ENCODE assay signal across 26 cellular contexts in the genomic region with DNA sequence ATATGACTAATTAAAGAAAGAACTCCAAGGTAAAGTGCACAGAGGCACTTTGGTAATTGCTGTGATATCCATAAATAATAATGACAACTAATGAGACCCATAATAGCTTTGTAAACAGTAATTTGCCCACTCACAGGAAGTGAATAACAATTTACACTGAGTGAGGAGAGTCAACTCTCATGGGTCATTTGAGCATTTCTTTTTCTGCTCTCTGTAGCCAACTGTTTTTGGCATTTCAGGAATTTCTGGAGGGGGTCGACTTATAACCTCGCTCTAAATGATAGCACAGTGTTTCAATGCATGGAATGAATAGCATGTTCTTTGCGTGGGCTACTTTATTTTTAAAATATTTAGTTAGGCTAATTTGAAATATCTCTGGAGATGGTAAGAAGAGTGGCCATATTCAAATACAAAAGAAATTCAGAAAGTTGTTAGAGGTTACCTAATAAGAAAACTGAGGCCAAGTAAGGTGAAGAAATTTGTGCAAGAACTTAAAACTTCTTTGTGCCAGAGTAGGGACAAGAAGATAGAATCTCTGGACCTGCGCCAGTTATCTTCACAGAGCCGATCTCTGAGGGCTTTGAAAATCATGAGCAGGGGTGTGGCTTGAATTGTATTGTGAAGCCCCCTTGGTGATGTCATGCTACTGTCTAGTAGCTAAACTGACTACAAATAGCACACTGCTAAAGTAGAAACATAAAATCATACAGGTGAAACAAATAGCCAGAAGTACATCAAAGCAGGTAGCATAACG.
DNase-seq lines count a peak whose midpoint lies in the region; FAIRE-seq and TF ChIP-seq lines count a peak whose summit lies in the region.
"Had no signal": no experiment of that assay in that cellular context is flagged by ENCODE, and none has a peak within 500 bp of the region (broad histone marks: within the 10 kb centered on the region; RNA-seq: fewer than 3 reads in every experiment).

No MANE protein-coding gene starts in this region.

- intact Hi-C loops in A673 (cut with micrococcal nuclease; ENCODE audit: unreplicated experiment): loop anchor here (5.0 to 10.0 kb wide), 5 partner anchors 272 to 1392 kb away; a partner anchor contains a TSS

- POLR2A ChIA-PET in A673 (lab: Charles Lee; ENCODE audit: low non-redundant PET): no interaction called here

- H3K9me3 ChIP-seq in A673 (ENCODE audit: low read depth, low read length, poor library complexity, severe bottlenecking) (no peaks in the 10 kb centered on the region), Peyer's patch (no peaks in the 10 kb centered on the region)
- H3K9me3 ChIP-seq: body of pancreas, right atrium auricular region, tibial nerve had no signal

- H3K4me3 ChIP-seq in A673 (ENCODE audit: low read depth, low read length, poor library complexity, severe bottlenecking) (no peak overlapping the region), Peyer's patch (no peak overlapping the region)
- H3K4me3 ChIP-seq: body of pancreas, K562, right atrium auricular region, tibial nerve had no signal

- no peaks in the 10 kb centered on the region for H3K27me3 ChIP-seq in A673 (replicated peaks; ENCODE audit: insufficient read depth, low read depth, low read length, poor library complexity)
- H3K27me3 ChIP-seq in Peyer's patch: no peaks in the 10 kb centered on the region
- H3K27me3 ChIP-seq: body of pancreas, right atrium auricular region, tibial nerve had no signal

- CTCF ChIA-PET in A673 (lab: Charles Lee): no interaction called here

- TF ChIP-seq POLR2A in Peyer's patch (IDR thresholded peaks at IDR 0.05) (no peak), GM12891 (IDR thresholded peaks at IDR 0.05; ENCODE audit: low read depth, low read length) (no peak)

- H3K36me3 ChIP-seq in A673 (ENCODE audit: insufficient read depth, low read length, poor library complexity, severe bottlenecking) (no peaks in the 10 kb centered on the region), Peyer's patch (no peaks in the 10 kb centered on the region)
- H3K36me3 ChIP-seq: right atrium auricular region, tibial nerve had no signal

- H3K27ac ChIP-seq in A673 (ENCODE audit: low read depth, low read length, poor library complexity, severe bottlenecking): no peak overlapping the region
- H3K27ac ChIP-seq in Peyer's patch: no peak overlapping the region
- H3K27ac ChIP-seq: body of pancreas, C4-2B, epithelial cell of prostate, foreskin keratinocyte, HL-60, right atrium auricular region, tibial nerve, VCaP had no signal

- peak; percentile 85 for DNase-seq in A673 (ENCODE audit: low spot score)
- peak; percentile 10 for DNase-seq in NCI-H1092 (lab: John Stamatoyannopoulos, UW)
- DNase-seq in NCI-H774 (lab: John Stamatoyannopoulos, UW): peak; percentile 34
- DNase-seq in iris pigment epithelial cell (ENCODE audit: low read depth): peak; percentile 7
- DNase-seq in H4 (ENCODE audit: low spot score): no peak
- no peak for DNase-seq in stimulated activated CD4-positive, alpha-beta T cell treated with anti-CD3 and anti-CD28 coated beads, Interleukin-1b, Interleukin-23, amount 100 ng/mL, for 48 hours
- DNase-seq in Peyer's patch: no peak
- DNase-seq in GM12891 (ENCODE audit: insufficient read length, low spot score): no peak
- DNase-seq: activated CD4-positive, alpha-beta memory T cell treated with anti-CD3 and anti-CD28 coated beads, Interleukin-2, amount 10 ng/mL, durations not matched to agents 7 days and 5 days; activated naive CD4-positive, alpha-beta T cell treated with anti-CD3 and anti-CD28 coated beads, Interleukin-2, amount 10 ng/mL, durations not matched to agents 7 days and 5 days; activated T-cell treated with anti-CD3 and anti-CD28 coated beads, Interleukin-2, amount 50 U/mL, for 24 hours; body of pancreas; foreskin keratinocyte; hypothalamus; midbrain; NCI-H2227 treated with DMSO at 0.1 percent for 48 hours; stimulated activated naive B cell treated with anti-CD40 and anti-IgM and Interleukin-4, amounts not matched to agents 10 μg/mL and 1 μg/mL and 100 μg/mL, for 72 hours; T-cell had no signal

- H3K4me1 ChIP-seq in A673 (ENCODE audit: insufficient read depth, low read length, poor library complexity, severe bottlenecking) (peaks cover 36% of the 10 kb centered on the region), Peyer's patch (no peaks in the 10 kb centered on the region)
- H3K4me1 ChIP-seq: body of pancreas, foreskin keratinocyte, right atrium auricular region had no signal

- BruUV-seq in A673 (replicated peaks; lab: Mats Ljungman, UMichigan): no TSS peak

- no peak for TF ChIP-seq CTCF in A673 (conservative IDR thresholded peaks at IDR 0.05; ENCODE audit: low read depth, low read length)
- no peak for TF ChIP-seq CTCF in Peyer's patch (IDR thresholded peaks at IDR 0.05)

- no peak for FAIRE-seq in GM12891 (lab: Jason Lieb, UNC)
- FAIRE-seq: H54, K562 had no signal

TF ChIP-seq in GM12891, 5 proteins besides CTCF, POLR2A, EP300 and RAD21:
- TF ChIP-seq PAX5 (IDR thresholded peaks at IDR 0.05; ENCODE audit: insufficient read depth, low read length, severe bottlenecking) (no peak), TAF1 (IDR thresholded peaks at IDR 0.05; ENCODE audit: low read depth, low read length) (no peak), SPI1 (IDR thresholded peaks at IDR 0.05; ENCODE audit: low read depth, low read length) (no peak), POU2F2 (IDR thresholded peaks at IDR 0.05; ENCODE audit: low read depth, low read length) (no peak), POLR2AphosphoS5 (IDR thresholded peaks at IDR 0.05; ENCODE audit: low read depth, low read length) (no peak)

Comparison
In these comparisons a context has a peak if more than half of its experiments do, and no peak if none do; other contexts are left out.
1. DNase-seq: peak in A673 (single experiment), NCI-H1092 (single experiment), NCI-H774 (single experiment) and iris pigment epithelial cell (single experiment); none in H4 (single experiment), stimulated activated CD4-positive, alpha-beta T cell treated with anti-CD3 and anti-CD28 coated beads, Interleukin-1b, Interleukin-23, amount 100 ng/mL, for 48 hours (single experiment), Peyer's patch (0 of 3) and GM12891 (single experiment).